In genomic region chr9:97411789-97412627, GRCh38 we compare ENCODE assay signal across 8 cellular contexts. TPM values are rescaled to one million over a fixed set of nuclear protein-coding genes. Genes with fewer than 3 reads are reported as not detected.
DNase-seq lines count a peak whose midpoint lies in the region; ATAC-seq, FAIRE-seq and TF ChIP-seq lines count a peak whose summit lies in the region.

Gene TDRD7 (plus strand): TSS chr9:97412096. CDS start chr9:97428466, 16,370 bp downstream.

- H3K4me2 ChIP-seq in fibroblast of lung (ENCODE audit: extremely low read depth, insufficient read depth, low read length), result peak within 1 kb of the TSS; percentile 67

- peak; percentile 71 for ATAC-seq in GM21360 (IDR thresholded peaks at IDR 0.05; ENCODE audit: unreplicated experiment)
- ATAC-seq in naive thymus-derived CD8-positive, alpha-beta T cell, result peak; percentile 83 to 88
- ATAC-seq in stimulated activated naive B cell treated with anti-CD40 and anti-IgM and Interleukin-4, amounts not matched to agents 10 μg/mL and 1 μg/mL and 100 μg/mL, for 72 hours (replicated peaks), result peak; percentile 84 to 87

- DNase-seq in D721Med (ENCODE audit: insufficient read length, low spot score), result peak; percentile 71
- DNase-seq in HUDEP-2 (lab: John Stamatoyannopoulos, UW; ENCODE audit: unreplicated experiment in 76 of 76), result peak in 68 of 76 experiments; percentile 10 to 88 (median 61)
- peak; percentile 93 for DNase-seq in activated T-helper 1 cell treated with Interleukin-2 at 50 U/mL for 16 hours (ENCODE audit: low read depth)
- peak; percentile 54 to 73 for DNase-seq in fibroblast of lung (ENCODE audit: low read depth in 2 of 2)
- DNase-seq in naive thymus-derived CD8-positive, alpha-beta T cell, result peak; percentile 83 to 96 (median 90)
- peak; percentile 87 for DNase-seq in stimulated activated naive B cell treated with anti-CD40 and anti-IgM and Interleukin-4, amounts not matched to agents 10 μg/mL and 1 μg/mL and 100 μg/mL, for 72 hours

- H3K4me1 Mint-ChIP-seq in naive thymus-derived CD8-positive, alpha-beta T cell, result peaks cover 15 to 44% (median 37%) of the 10 kb centered on the region in 4 donors
- peaks cover 31% of the 10 kb centered on the region in 2 donors for H3K4me1 Mint-ChIP-seq in stimulated activated naive B cell treated with anti-CD40 and anti-IgM and Interleukin-4, amounts not matched to agents 10 μg/mL and 1 μg/mL and 100 μg/mL, for 72 hours

- H3K4me1 ChIP-seq in fibroblast of lung (ENCODE audit: control insufficient read depth, extremely low read depth, insufficient read depth, low read length), result no peaks in the 10 kb centered on the region

- POLR2A ChIA-PET in naive thymus-derived CD8-positive, alpha-beta T cell (lab: Charles Lee), result interaction anchor here (0.9 to 2.7 kb wide), 2 partner anchors 164 to 221 kb away, joined by 3 to 18 read pairs; partner anchors contain the start of genes NCBP1 and TSTD2

- peak within 1 kb of the TSS; percentile 76 to 95 (median 86) for H3K27ac Mint-ChIP-seq in naive thymus-derived CD8-positive, alpha-beta T cell
- peak within 1 kb of the TSS; percentile 88 for H3K27ac Mint-ChIP-seq in stimulated activated naive B cell treated with anti-CD40 and anti-IgM and Interleukin-4, amounts not matched to agents 10 μg/mL and 1 μg/mL and 100 μg/mL, for 72 hours

- H3K27ac ChIP-seq in fibroblast of lung (ENCODE audit: insufficient read depth, low read length), result peak within 1 kb of the TSS; percentile 54

- H3K4me3 ChIP-seq in fibroblast of lung (replicated peaks in 1 of 4; ENCODE audit: control extremely low read depth in 1 of 4, insufficient read depth in 1 of 4, low read depth in 3 of 4, low read length in 4 of 4), result peak within 1 kb of the TSS; percentile 69 to 89 (median 82)

- H3K9ac ChIP-seq in fibroblast of lung (ENCODE audit: insufficient read depth, low read length), result peak within 1 kb of the TSS; percentile 68

- H4K20me1 ChIP-seq in fibroblast of lung (ENCODE audit: control insufficient read depth, extremely low read depth, insufficient read depth, low read length), result no peaks in the 10 kb centered on the region

- H3K4me3 Mint-ChIP-seq in naive thymus-derived CD8-positive, alpha-beta T cell, result peak within 1 kb of the TSS; percentile 68 to 95 (median 88)
- peak within 1 kb of the TSS; percentile 85 to 89 for H3K4me3 Mint-ChIP-seq in stimulated activated naive B cell treated with anti-CD40 and anti-IgM and Interleukin-4, amounts not matched to agents 10 μg/mL and 1 μg/mL and 100 μg/mL, for 72 hours

- H3K36me3 ChIP-seq in fibroblast of lung (ENCODE audit: control insufficient read depth, insufficient read depth, low read length), result no peaks in the 10 kb centered on the region

- no peaks in the 10 kb centered on the region for H3K9me3 Mint-ChIP-seq in naive thymus-derived CD8-positive, alpha-beta T cell
- H3K9me3 Mint-ChIP-seq in stimulated activated naive B cell treated with anti-CD40 and anti-IgM and Interleukin-4, amounts not matched to agents 10 μg/mL and 1 μg/mL and 100 μg/mL, for 72 hours, result no peaks in the 10 kb centered on the region

- H3K79me2 ChIP-seq in fibroblast of lung (ENCODE audit: control insufficient read depth, insufficient read depth, low read length), result no peaks in the 10 kb centered on the region

- H3K36me3 Mint-ChIP-seq in naive thymus-derived CD8-positive, alpha-beta T cell, result no peaks in the 10 kb centered on the region
- no peaks in the 10 kb centered on the region for H3K36me3 Mint-ChIP-seq in stimulated activated naive B cell treated with anti-CD40 and anti-IgM and Interleukin-4, amounts not matched to agents 10 μg/mL and 1 μg/mL and 100 μg/mL, for 72 hours

- no peaks in the 10 kb centered on the region for H3K9me3 ChIP-seq in fibroblast of lung (ENCODE audit: control insufficient read depth, insufficient read depth, low read depth, low read length)

- peak within 1 kb of the TSS; percentile 69 for H2AFZ ChIP-seq in fibroblast of lung (ENCODE audit: low read length)

- peaks cover 10 to 23% (median 14%) of the 10 kb centered on the region in 5 donors for H3K27me3 Mint-ChIP-seq in naive thymus-derived CD8-positive, alpha-beta T cell
- peaks cover 0 to 12% of the 10 kb centered on the region in 2 donors for H3K27me3 Mint-ChIP-seq in stimulated activated naive B cell treated with anti-CD40 and anti-IgM and Interleukin-4, amounts not matched to agents 10 μg/mL and 1 μg/mL and 100 μg/mL, for 72 hours

- no peak for FAIRE-seq in D721Med (lab: Jason Lieb, UNC)

- peaks cover 12% of the 10 kb centered on the region for H3K27me3 ChIP-seq in fibroblast of lung (ENCODE audit: control insufficient read depth, insufficient read depth, low read length)

- TF ChIP-seq CTCF in D721Med (IDR thresholded peaks at IDR 0.05; ENCODE audit: insufficient read depth, missing control alignments), result peak; percentile 91
- peak; percentile 81 to 98 for TF ChIP-seq CTCF in fibroblast of lung (conservative IDR thresholded peaks at IDR 0.05 in 1 of 2, IDR thresholded peaks at IDR 0.05 in 1 of 2; ENCODE audit: low read depth in 1 of 2, low read length in 2 of 2)

TF ChIP-seq in PFSK-1, 5 proteins besides CTCF, POLR2A, EP300 and RAD21:
- no peak for TF ChIP-seq SIN3A (IDR thresholded peaks at IDR 0.05; ENCODE audit: borderline replicate concordance, insufficient read depth, low read length)
- TF ChIP-seq FOXP2 (optimal IDR thresholded peaks at IDR 0.05; ENCODE audit: borderline replicate concordance, extremely low read depth, extremely low read length, insufficient read depth), result peak; percentile 95

RNA-seq across cellular contexts. Expression of gene TDRD7, which starts in this region (rescaled TPM):
- polyA plus RNA-seq in PFSK-1 (2012; ENCODE audit: insufficient read length, low read depth), result 9.6 TPM
- 9.0 and 14.7 TPM in 2 replicates for total RNA-seq in fibroblast of lung
- 9.8 and 10.5 TPM in 2 replicates for polyA plus RNA-seq in fibroblast of lung
- polyA plus RNA-seq in fibroblast of lung (2012), result 7.5 and 8.6 TPM in 2 replicates
- 2.3 and 3.1 TPM in 2 replicates for polyA minus RNA-seq in fibroblast of lung (ENCODE audit: low replicate concordance)
- 10 to 100 TPM; 10.2 to 10.6 TPM for total RNA-seq in naive thymus-derived CD8-positive, alpha-beta T cell
- 1 to 10 TPM; 2.5 to 5.0 (median 3.0) TPM for polyA plus RNA-seq in naive thymus-derived CD8-positive, alpha-beta T cell

Comparison
In these comparisons a context has a peak if more than half of its experiments do, and no peak if none do; other contexts are left out.
1. Peak in every context shown above with its lines: DNase-seq, ATAC-seq, H3K4me3 ChIP-seq and H3K27ac ChIP-seq.